Comparison of ENCODE assay signal across 12 cellular contexts in the genomic region with DNA sequence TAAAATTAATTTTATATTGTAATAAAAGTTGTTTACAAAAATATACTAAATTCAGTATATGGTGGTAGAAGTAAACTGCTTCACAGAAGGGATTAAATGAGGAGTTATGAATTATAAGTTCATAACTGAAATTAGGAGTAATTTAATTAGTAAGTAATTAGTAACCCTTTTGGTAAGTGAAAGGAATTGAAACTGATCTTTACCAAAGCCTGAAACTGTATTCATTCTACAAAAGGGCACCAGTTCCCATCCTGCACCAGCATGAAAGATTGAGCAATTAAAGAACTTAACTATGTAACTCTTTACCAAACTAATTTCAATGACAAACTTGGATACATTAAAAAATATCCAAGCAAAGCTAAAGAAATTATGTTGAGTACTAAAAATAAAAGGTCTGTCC.
"Had no signal": no experiment of that assay in that cellular context is flagged by ENCODE, and none has a peak within 500 bp of the region (broad histone marks: within the 10 kb centered on the region; RNA-seq: fewer than 3 reads in every experiment).

No MANE protein-coding gene starts in this region.

- H3K9me3 Mint-ChIP-seq: T-helper 1 cell treated with Interleukin-12 subunit alpha and Interleukin-12 subunit beta and Interleukin-4 antibody, amounts not matched to agents 30 μg/mL and 1 μg/mL, for 36 hours had no signal

- DNase-seq: activated CD4-positive, alpha-beta T cell treated with anti-CD3 and anti-CD28 coated beads, Interleukin-2, amount 50 U/mL, for 4 hours; activated CD4-positive, CD25-positive, alpha-beta regulatory T cell treated with anti-CD3 and anti-CD28 coated beads, Interleukin-2, amount 50 U/mL, for 72 hours; amygdala; dorsolateral prefrontal cortex; foreskin keratinocyte; glutamatergic neuron; hypothalamus; occipital lobe had no signal

- H3K27me3 ChIP-seq: cardiac muscle cell, foreskin keratinocyte had no signal

- H3K36me3 ChIP-seq: cardiac muscle cell had no signal

- H3K4me3 Mint-ChIP-seq: activated naive CD8-positive, alpha-beta T cell; T-helper 1 cell treated with Interleukin-12 subunit alpha and Interleukin-12 subunit beta and Interleukin-4 antibody, amounts not matched to agents 30 μg/mL and 1 μg/mL, for 36 hours had no signal

- H3K27ac ChIP-seq: cardiac muscle cell, dorsolateral prefrontal cortex, foreskin keratinocyte had no signal

- FAIRE-seq: keratinocyte had no signal

- H3K4me1 ChIP-seq: foreskin keratinocyte had no signal

- H3K27me3 Mint-ChIP-seq: activated naive CD8-positive, alpha-beta T cell had no signal

- ATAC-seq: foreskin keratinocyte had no signal

- H3K27ac Mint-ChIP-seq: activated naive CD8-positive, alpha-beta T cell; T-helper 1 cell treated with Interleukin-12 subunit alpha and Interleukin-12 subunit beta and Interleukin-4 antibody, amounts not matched to agents 30 μg/mL and 1 μg/mL, for 36 hours had no signal

- H3K4me3 ChIP-seq: cardiac muscle cell, dorsolateral prefrontal cortex had no signal
